16 cellular contexts compared by ENCODE assay signal in the genomic region with DNA sequence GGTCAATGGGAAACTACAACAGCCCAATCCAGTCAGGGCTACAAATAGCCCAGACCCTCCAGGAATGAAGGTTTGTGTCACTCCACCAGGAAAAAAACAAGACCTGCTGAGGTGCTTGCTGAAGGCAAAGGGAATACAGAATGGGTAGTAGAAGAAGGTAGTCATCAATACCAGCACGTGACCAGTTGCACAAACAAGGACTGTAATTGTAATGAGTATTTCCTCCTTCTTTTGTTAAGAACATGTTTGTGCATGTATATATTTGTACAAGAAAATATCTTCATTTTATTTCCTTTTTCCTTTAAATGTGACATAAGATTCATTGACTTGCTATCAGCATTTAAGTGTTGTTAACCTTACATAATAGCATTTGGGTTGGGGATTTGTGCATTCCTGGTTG.
DNase-seq lines count a peak whose midpoint lies in the region; ATAC-seq and TF ChIP-seq lines count a peak whose summit lies in the region.
"Had no signal": no experiment of that assay in that cellular context is flagged by ENCODE, and none has a peak within 500 bp of the region (broad histone marks: within the 10 kb centered on the region; RNA-seq: fewer than 3 reads in every experiment).

No MANE protein-coding gene starts in this region.

- no peak for TF ChIP-seq POLR2A in gastroesophageal sphincter (IDR thresholded peaks at IDR 0.05)

- no TSS peak for BruUV-seq in Calu3 (replicated peaks; lab: Mats Ljungman, UMichigan)

- H3K36me3 ChIP-seq in gastroesophageal sphincter (no peaks in the 10 kb centered on the region), hepatocyte (replicated peaks; ENCODE audit: insufficient read depth, low read depth) (no peaks in the 10 kb centered on the region)

- CTCF ChIA-PET in Calu3 (lab: Charles Lee) = no interaction called here

- H3K9me2 ChIP-seq in hepatocyte (replicated peaks; ENCODE audit: insufficient read depth) = no peaks in the 10 kb centered on the region

- H3K79me2 ChIP-seq in hepatocyte = no peaks in the 10 kb centered on the region

- WGBS in gastroesophageal sphincter (ENCODE audit: low coverage in 1 of 2), 2 donors = 71 to 93% methylated on average over 1 of the region's 1 CpG
- 94% methylated on average over 1 of the region's 1 CpG for WGBS in hepatocyte (ENCODE audit: low lambda C conversion rate, missing lambda C conversion rate)

- H3K9me3 ChIP-seq in gastroesophageal sphincter (no peaks in the 10 kb centered on the region), hepatocyte (ENCODE audit: low read depth) (no peaks in the 10 kb centered on the region)

- H4K20me1 ChIP-seq in hepatocyte (ENCODE audit: insufficient read depth, poor library complexity, severe bottlenecking) = no peaks in the 10 kb centered on the region

- TF ChIP-seq EP300 in gastroesophageal sphincter (IDR thresholded peaks at IDR 0.05) = no peak

- ATAC-seq in foreskin keratinocyte = peak; percentile 78
- no peak for ATAC-seq in gastroesophageal sphincter
- ATAC-seq: GM23338 had no signal

- no peaks in the 10 kb centered on the region for H3K9me3 Mint-ChIP-seq in Calu3 (ENCODE audit: low read depth, unreplicated experiment)
- H3K9me3 Mint-ChIP-seq: GM23338 had no signal

- H3K4me1 Mint-ChIP-seq in Calu3 (ENCODE audit: low read depth, unreplicated experiment) = peaks cover 8% of the 10 kb centered on the region

- no peaks in the 10 kb centered on the region for H3K27me3 Mint-ChIP-seq in Calu3 (ENCODE audit: unreplicated experiment)
- H3K27me3 Mint-ChIP-seq: B cell; CD4-positive, alpha-beta memory T cell had no signal

- H3K36me3 Mint-ChIP-seq in Calu3 (ENCODE audit: insufficient read depth, unreplicated experiment) = no peaks in the 10 kb centered on the region

- H3K4me3 ChIP-seq in gastroesophageal sphincter (no peak overlapping the region), hepatocyte (no peak overlapping the region)
- H3K4me3 ChIP-seq: GM23338 had no signal

- no peak overlapping the region for H2AFZ ChIP-seq in hepatocyte
- H2AFZ ChIP-seq: GM23338 had no signal

- intact Hi-C loops in Calu3 (cut with micrococcal nuclease; ENCODE audit: unreplicated experiment) = loop anchor here (5.0 kb wide), 1 partner anchor 154 kb away; no protein-coding TSS in a partner anchor

- TF ChIP-seq CTCF in Calu3 (IDR thresholded peaks at IDR 0.05; ENCODE audit: unreplicated experiment) (no peak), foreskin keratinocyte (conservative IDR thresholded peaks at IDR 0.05) (no peak), gastroesophageal sphincter (IDR thresholded peaks at IDR 0.05) (no peak), hepatocyte (IDR thresholded peaks at IDR 0.05; ENCODE audit: poor library complexity) (no peak)

- no peaks in the 10 kb centered on the region for H3K4me1 ChIP-seq in foreskin keratinocyte
- no peaks in the 10 kb centered on the region for H3K4me1 ChIP-seq in gastroesophageal sphincter
- no peaks in the 10 kb centered on the region for H3K4me1 ChIP-seq in hepatocyte (ENCODE audit: insufficient read depth)

- no peaks in the 10 kb centered on the region for H3K27me3 ChIP-seq in foreskin keratinocyte
- no peaks in the 10 kb centered on the region for H3K27me3 ChIP-seq in gastroesophageal sphincter
- H3K27me3 ChIP-seq in hepatocyte = no peaks in the 10 kb centered on the region

- peak in 2 of 3 experiments; percentile 27 to 54 for DNase-seq in NCI-H1417 (lab: John Stamatoyannopoulos, UW)
- DNase-seq in NCI-H1417 treated with DMSO at 0.1 percent for 48 hours (lab: John Stamatoyannopoulos, UW) = no peak
- DNase-seq in Calu3 = peak; percentile 3
- DNase-seq in NCI-H69 (lab: John Stamatoyannopoulos, UW) = peak; percentile 23
- peak in 1 of 2 donors; percentile 56 for DNase-seq in foreskin keratinocyte
- DNase-seq in hepatocyte (ENCODE audit: low spot score) = no peak
- DNase-seq: ACHN; CD4-positive, alpha-beta memory T cell; DMS79; H7; IMR-90; KBM-7 had no signal

- H3K4me2 ChIP-seq in hepatocyte = no peak overlapping the region
- H3K4me2 ChIP-seq: GM23338 had no signal

- H3K27ac ChIP-seq in foreskin keratinocyte (no peak overlapping the region), gastroesophageal sphincter (no peak overlapping the region), hepatocyte (no peak overlapping the region)
- H3K27ac ChIP-seq: C4-2B had no signal

- no peak overlapping the region for H3K27ac Mint-ChIP-seq in Calu3 (ENCODE audit: unreplicated experiment)
- H3K27ac Mint-ChIP-seq: B cell; CD4-positive, alpha-beta memory T cell; GM23338 had no signal

- H3K4me3 Mint-ChIP-seq in Calu3 (ENCODE audit: low read depth, unreplicated experiment) = no peak overlapping the region
- H3K4me3 Mint-ChIP-seq: B cell; CD4-positive, alpha-beta memory T cell; GM23338 had no signal

Comparison
In these comparisons a context has a peak if more than half of its experiments do, and no peak if none do; other contexts are left out.
1. DNase-seq: peak in NCI-H1417 (2 of 3), Calu3 (single experiment) and NCI-H69 (single experiment); none in NCI-H1417 treated with DMSO at 0.1 percent for 48 hours (single experiment) and hepatocyte (single experiment).